In the genomic region with DNA sequence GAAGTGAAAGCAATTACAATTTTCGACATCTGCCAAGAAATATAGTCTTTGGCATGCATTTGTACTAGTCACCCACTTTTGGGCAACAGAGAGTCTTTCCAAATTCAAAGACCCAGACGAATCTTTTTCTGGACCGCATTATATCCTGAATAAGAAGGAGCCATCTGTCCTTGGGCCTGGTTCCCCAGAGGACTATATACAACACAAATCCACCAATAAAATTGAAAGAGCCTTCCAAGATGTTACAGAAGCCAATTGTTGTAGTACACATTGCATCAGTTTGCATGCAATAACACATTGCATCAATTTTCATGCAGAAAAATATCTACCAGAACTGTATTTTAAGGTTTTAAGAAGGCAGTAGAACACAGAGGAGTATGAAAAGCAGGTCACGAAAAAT, we compare ENCODE assay signal across 20 cellular contexts.
DNase-seq lines count a peak whose midpoint lies in the region; ATAC-seq and TF ChIP-seq lines count a peak whose summit lies in the region.
"Had no signal": no experiment of that assay in that cellular context is flagged by ENCODE, and none has a peak within 500 bp of the region (broad histone marks: within the 10 kb centered on the region; RNA-seq: fewer than 3 reads in every experiment).

No MANE protein-coding gene starts in this region.

- no peak overlapping the region for H3K4me3 ChIP-seq in AG10803 (ENCODE audit: low read length)
- H3K4me3 ChIP-seq: A549; BLaER1 treated with 17β-estradiol and CSF1 and Interleukin-3, amounts not matched to agents 10 nM and 100 nM; HAP-1 had no signal

- in situ Hi-C loops in SK-MEL-5 (cut with HindIII; ENCODE audit: low pct_unique_long_range_greater_than_20kb, low sequenced_read_pairs) = no loop called here

- no peak for TF ChIP-seq CTCF in AG10803 (conservative IDR thresholded peaks at IDR 0.05; ENCODE audit: low read length)

- ATAC-seq in GM21528 (IDR thresholded peaks at IDR 0.05; ENCODE audit: low FRiP score, unreplicated experiment) = no peak
- ATAC-seq: A549 had no signal

- DNase-seq in AG10803 (ENCODE audit: low read depth) (peak; percentile 37), SK-MEL-5 (ENCODE audit: low read depth, low spot score) (peak; percentile 33), fibroblast of gingiva (ENCODE audit: low read depth) (peak; percentile 73), NCI-H187 (lab: John Stamatoyannopoulos, UW) (no peak), hippocampal formation (lab: John Stamatoyannopoulos, UW) (no peak), mesenteric fat pad (ENCODE audit: low spot score) (no peak)
- DNase-seq: 8988T; ACHN; BE2C; CD4-positive, alpha-beta T cell; CD8-positive, alpha-beta memory T cell; DMS 273 treated with DMSO at 0.1 percent for 48 hours; DMS79; EL; GDM1; GOT3 had no signal

Comparison
In these comparisons a context has a peak if more than half of its experiments do, and no peak if none do; other contexts are left out.
1. DNase-seq: peak in AG10803 (single experiment), SK-MEL-5 (single experiment) and fibroblast of gingiva (single experiment); none in NCI-H187 (0 of 2), hippocampal formation (0 of 2) and mesenteric fat pad (single experiment).